28 cellular contexts compared by ENCODE assay signal in genomic region chr3:11089931-11090330, GRCh38.
"Had no signal": no experiment of that assay in that cellular context is flagged by ENCODE, and none has a peak within 500 bp of the region (broad histone marks: within the 10 kb centered on the region; RNA-seq: fewer than 3 reads in every experiment).

No MANE protein-coding gene starts in this region.

- H3K9me3 ChIP-seq: left lung, lower lobe of right lung, neutrophil, ovary, spleen, tibial nerve, vagina had no signal

- H3K36me3 ChIP-seq: left lung, lower lobe of right lung, neural progenitor cell, neutrophil, ovary, spleen, tibial nerve, vagina had no signal

- H3K9ac ChIP-seq: neural progenitor cell had no signal

- ATAC-seq: left colon; left lung; lower lobe of right lung; natural killer cell; right cardiac atrium; sciatic nerve; stimulated activated memory B cell treated with anti-CD40 and anti-IgM and Interleukin-4, amounts not matched to agents 10 μg/mL and 1 μg/mL and 100 μg/mL, for 72 hours; stimulated activated naive CD8-positive, alpha-beta T cell treated with anti-CD3 and anti-CD28 coated beads, Interleukin-15, amount 100 ng/mL, for 72 hours had no signal

- H3K27me3 ChIP-seq: left lung, neural progenitor cell, ovary, tibial nerve, vagina had no signal

- H3K4me2 ChIP-seq: neural progenitor cell had no signal

- H3K27ac ChIP-seq: left lung, lower lobe of right lung, neural progenitor cell, neutrophil, ovary, spleen, tibial nerve, vagina had no signal

- H3K4me3 ChIP-seq: left lung, lower lobe of right lung, neural progenitor cell, ovary, spleen, tibial nerve, vagina had no signal

- DNase-seq: hippocampal formation; kidney; left colon; left lung; lower lobe of right lung; mammary epithelial cell; mesenchymal stem cell; natural killer cell; nephron progenitor cell; occipital lobe; ovary; retina; right cardiac atrium; small intestine; spleen; stimulated activated CD4-positive, alpha-beta T cell treated with anti-CD3 and anti-CD28 coated beads, Interleukin-1b, Interleukin-23, amount 100 ng/mL, for 48 hours; stimulated activated CD4-positive, alpha-beta T cell treated with anti-CD3 and anti-CD28 coated beads, Interleukin-2, amount 100 ng/mL, for 48 hours; stimulated activated CD4-positive, alpha-beta T cell treated with anti-CD3 and anti-CD28 coated beads, Interleukin-4, amount 100 ng/mL, for 4 hours; stimulated activated CD8-positive, alpha-beta memory T cell treated with anti-CD3 and anti-CD28 coated beads, Interleukin-4, amount 100 ng/mL, for 48 hours; stimulated activated naive CD4-positive, alpha-beta T cell treated with Interleukin-2 at 50 U/mL for 16 hours; stimulated activated naive CD8-positive, alpha-beta T cell treated with anti-CD3 and anti-CD28 coated beads, Interleukin-15, amount 100 ng/mL, for 72 hours; substantia nigra had no signal

- H3K4me1 ChIP-seq: left lung, spleen had no signal
